ENCODE assay signal across 8 cellular contexts in genomic region chr3:183635107-183635430, GRCh38. TPM values are rescaled to one million over a fixed set of nuclear protein-coding genes. Genes with fewer than 3 reads are reported as not detected.
DNase-seq lines count a peak whose midpoint lies in the region; ATAC-seq lines count a peak whose summit lies in the region.

No MANE protein-coding gene starts in this region.

- H3K9me3 Mint-ChIP-seq in T-helper 1 cell treated with Interleukin-12 subunit alpha and Interleukin-12 subunit beta and Interleukin-4 antibody, amounts not matched to agents 30 μg/mL and 1 μg/mL, for 36 hours = no peaks in the 10 kb centered on the region
- no peaks in the 10 kb centered on the region for H3K9me3 Mint-ChIP-seq in activated CD4-positive, alpha-beta memory T cell treated with anti-CD3 and anti-CD28 coated beads, Interleukin-2, amount 10 ng/mL, durations not matched to agents 7 days and 5 days
- no peaks in the 10 kb centered on the region for H3K9me3 Mint-ChIP-seq in immature natural killer cell

- H3K27me3 Mint-ChIP-seq in T-helper 1 cell treated with Interleukin-12 subunit alpha and Interleukin-12 subunit beta and Interleukin-4 antibody, amounts not matched to agents 30 μg/mL and 1 μg/mL, for 36 hours (ENCODE audit: low read depth) = no peaks in the 10 kb centered on the region
- no peaks in the 10 kb centered on the region for H3K27me3 Mint-ChIP-seq in activated CD4-positive, alpha-beta memory T cell treated with anti-CD3 and anti-CD28 coated beads, Interleukin-2, amount 10 ng/mL, durations not matched to agents 7 days and 5 days
- peaks cover 11 to 21% (median 14%) of the 10 kb centered on the region in 3 donors for H3K27me3 Mint-ChIP-seq in immature natural killer cell (ENCODE audit: low read depth in 3 of 3)

- no peak for DNase-seq in T-helper 1 cell
- no peak for DNase-seq in activated CD4-positive, alpha-beta memory T cell treated with anti-CD3 and anti-CD28 coated beads, Interleukin-2, amount 10 ng/mL, durations not matched to agents 7 days and 5 days
- no peak for DNase-seq in immature natural killer cell
- DNase-seq in substantia nigra (lab: John Stamatoyannopoulos, UW) = no peak
- DNase-seq in T1000 (lab: John Stamatoyannopoulos, UW) = no peak
- no peak for DNase-seq in C1 segment of cervical spinal cord (lab: John Stamatoyannopoulos, UW)

- no peak for ATAC-seq in GM19467 (IDR thresholded peaks at IDR 0.05; ENCODE audit: unreplicated experiment)

- peak overlapping the region; percentile 98 for H3K27ac ChIP-seq in substantia nigra (ENCODE audit: low read depth, low read length, poor library complexity, severe bottlenecking)

- H3K27ac Mint-ChIP-seq in T-helper 1 cell treated with Interleukin-12 subunit alpha and Interleukin-12 subunit beta and Interleukin-4 antibody, amounts not matched to agents 30 μg/mL and 1 μg/mL, for 36 hours = peak overlapping the region; percentile 90
- H3K27ac Mint-ChIP-seq in activated CD4-positive, alpha-beta memory T cell treated with anti-CD3 and anti-CD28 coated beads, Interleukin-2, amount 10 ng/mL, durations not matched to agents 7 days and 5 days = peak overlapping the region; percentile 83
- peak overlapping the region; percentile 87 to 97 (median 96) for H3K27ac Mint-ChIP-seq in immature natural killer cell

- POLR2A ChIA-PET in activated CD4-positive, alpha-beta memory T cell treated with anti-CD3 and anti-CD28 coated beads, Interleukin-2, amount 10 ng/mL, durations not matched to agents 7 days and 5 days (lab: Charles Lee) = interaction anchor here (0.9 to 5.2 kb wide), 10 partner anchors 10 to 620 kb away, joined by 3 to 85 read pairs (median 6); partner anchors contain the start of genes KLHL6, PARL and YEATS2

- peaks cover 26% of the 10 kb centered on the region for H3K4me1 Mint-ChIP-seq in T-helper 1 cell treated with Interleukin-12 subunit alpha and Interleukin-12 subunit beta and Interleukin-4 antibody, amounts not matched to agents 30 μg/mL and 1 μg/mL, for 36 hours (ENCODE audit: low read depth)
- peaks cover 27% of the 10 kb centered on the region for H3K4me1 Mint-ChIP-seq in activated CD4-positive, alpha-beta memory T cell treated with anti-CD3 and anti-CD28 coated beads, Interleukin-2, amount 10 ng/mL, durations not matched to agents 7 days and 5 days
- H3K4me1 Mint-ChIP-seq in immature natural killer cell = peaks cover 37 to 45% of the 10 kb centered on the region in 2 donors

- H3K4me3 Mint-ChIP-seq in T-helper 1 cell treated with Interleukin-12 subunit alpha and Interleukin-12 subunit beta and Interleukin-4 antibody, amounts not matched to agents 30 μg/mL and 1 μg/mL, for 36 hours = peak overlapping the region; percentile 87
- peak overlapping the region; percentile 90 for H3K4me3 Mint-ChIP-seq in activated CD4-positive, alpha-beta memory T cell treated with anti-CD3 and anti-CD28 coated beads, Interleukin-2, amount 10 ng/mL, durations not matched to agents 7 days and 5 days
- H3K4me3 Mint-ChIP-seq in immature natural killer cell = peak overlapping the region; percentile 93 to 96 (median 95)

- CTCF ChIA-PET in activated CD4-positive, alpha-beta memory T cell treated with anti-CD3 and anti-CD28 coated beads, Interleukin-2, amount 10 ng/mL, durations not matched to agents 7 days and 5 days (lab: Charles Lee) = interaction anchor here (0.7 to 2.5 kb wide), 7 partner anchors 9 to 305 kb away, joined by 3 to 8 read pairs (median 6); partner anchors contain the start of genes KLHL6, PARL and YEATS2

- H3K36me3 Mint-ChIP-seq in T-helper 1 cell treated with Interleukin-12 subunit alpha and Interleukin-12 subunit beta and Interleukin-4 antibody, amounts not matched to agents 30 μg/mL and 1 μg/mL, for 36 hours (ENCODE audit: low read depth) = no peaks in the 10 kb centered on the region
- no peaks in the 10 kb centered on the region for H3K36me3 Mint-ChIP-seq in activated CD4-positive, alpha-beta memory T cell treated with anti-CD3 and anti-CD28 coated beads, Interleukin-2, amount 10 ng/mL, durations not matched to agents 7 days and 5 days (ENCODE audit: low read depth)
- no peaks in the 10 kb centered on the region for H3K36me3 Mint-ChIP-seq in immature natural killer cell

RNA-seq across cellular contexts. Expression of gene KLHL24, which starts 0.4 kb away (rescaled TPM):
- 10 to 100 TPM; 28.9 to 31.2 TPM for total RNA-seq in activated CD4-positive, alpha-beta memory T cell treated with anti-CD3 and anti-CD28 coated beads, Interleukin-2, amount 10 ng/mL, durations not matched to agents 7 days and 5 days
- polyA plus RNA-seq in immature natural killer cell = 10 to 100 TPM; 33.4 to 52.5 (median 49.8) TPM
